In the genomic region with DNA sequence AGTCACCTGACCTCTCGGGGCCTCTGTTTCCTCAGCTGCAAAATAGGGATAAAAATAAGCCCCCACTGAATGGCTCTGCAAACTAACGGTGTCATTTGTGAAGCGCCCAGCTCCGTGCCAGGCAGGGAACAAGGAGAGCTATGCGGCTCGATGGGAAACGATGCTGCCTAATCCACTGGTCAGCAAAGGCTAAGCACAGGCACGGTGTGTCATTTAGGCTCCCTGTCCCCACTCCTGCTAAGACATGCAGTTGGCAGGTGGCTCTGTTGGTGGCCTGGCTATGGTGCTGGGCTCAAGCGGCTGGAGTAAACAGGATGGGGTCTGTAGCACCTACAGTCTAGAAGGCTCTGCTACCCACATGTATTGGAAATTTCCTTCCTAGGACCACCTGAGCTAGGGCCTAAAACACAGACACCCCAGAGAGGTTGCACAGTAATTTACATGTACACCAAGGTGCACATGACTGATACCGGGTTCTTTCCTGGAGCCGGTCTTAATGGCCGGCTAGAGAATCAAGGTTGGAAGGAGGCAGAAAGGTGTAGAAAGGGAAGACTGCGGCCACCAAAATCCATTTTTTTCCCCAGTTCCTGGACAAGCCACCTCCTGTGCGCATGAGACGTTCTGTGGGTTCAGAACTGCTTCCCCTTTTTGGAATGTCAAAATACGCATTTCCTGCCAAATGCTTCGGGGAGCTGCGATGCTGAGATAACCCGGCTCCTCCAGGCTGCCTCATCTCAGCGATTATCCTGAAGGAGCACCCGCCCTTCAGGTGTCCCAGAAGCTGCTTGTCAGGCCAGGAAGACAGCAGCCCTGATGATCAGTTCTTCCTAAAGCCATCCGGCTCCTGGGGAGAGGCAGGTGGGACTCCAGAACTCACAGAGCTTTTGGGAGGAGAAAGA, we compare ENCODE assay signal across 10 cellular contexts. TPM values are rescaled to one million over a fixed set of nuclear protein-coding genes. Genes with fewer than 3 reads are reported as not detected.
DNase-seq lines count a peak whose midpoint lies in the region; ATAC-seq and TF ChIP-seq lines count a peak whose summit lies in the region.
"Had no signal": no experiment of that assay in that cellular context is flagged by ENCODE, and none has a peak within 500 bp of the region (broad histone marks: within the 10 kb centered on the region; RNA-seq: fewer than 3 reads in every experiment).

No MANE protein-coding gene starts in this region.

- H3K36me3 Mint-ChIP-seq in stimulated activated naive CD8-positive, alpha-beta T cell treated with anti-CD3 and anti-CD28 coated beads, Interleukin-15, Interleukin-2, amounts not matched to agents 100 ng/mL and 50 ng/mL, for 24 hours (ENCODE audit: low read depth): no peaks in the 10 kb centered on the region
- H3K36me3 Mint-ChIP-seq in activated B cell treated with CpG ODN at 0.5 μM for 24 hours (ENCODE audit: low read depth) (no peaks in the 10 kb centered on the region), mesothelial cell of epicardium (no peaks in the 10 kb centered on the region)

- no peaks in the 10 kb centered on the region for H3K27me3 Mint-ChIP-seq in stimulated activated naive CD8-positive, alpha-beta T cell treated with anti-CD3 and anti-CD28 coated beads, Interleukin-15, Interleukin-2, amounts not matched to agents 100 ng/mL and 50 ng/mL, for 24 hours
- H3K27me3 Mint-ChIP-seq in stimulated activated naive CD8-positive, alpha-beta T cell treated with anti-CD3 and anti-CD28 coated beads, Interleukin-15, amount 100 ng/mL, for 72 hours: peaks cover 20% of the 10 kb centered on the region
- H3K27me3 Mint-ChIP-seq in activated B cell treated with CpG ODN at 0.5 μM for 24 hours (peaks cover 9% of the 10 kb centered on the region), mesothelial cell of epicardium (ENCODE audit: low read depth) (no peaks in the 10 kb centered on the region)

- H3K27ac Mint-ChIP-seq in stimulated activated naive CD8-positive, alpha-beta T cell treated with anti-CD3 and anti-CD28 coated beads, Interleukin-15, Interleukin-2, amounts not matched to agents 100 ng/mL and 50 ng/mL, for 24 hours: peak overlapping the region; percentile 36
- no peak overlapping the region for H3K27ac Mint-ChIP-seq in stimulated activated naive CD8-positive, alpha-beta T cell treated with anti-CD3 and anti-CD28 coated beads, Interleukin-15, amount 100 ng/mL, for 72 hours
- H3K27ac Mint-ChIP-seq in activated B cell treated with CpG ODN at 0.5 μM for 24 hours: peak overlapping the region; percentile 87
- no peak overlapping the region for H3K27ac Mint-ChIP-seq in mesothelial cell of epicardium

- no peak for ATAC-seq in stimulated activated naive CD8-positive, alpha-beta T cell treated with anti-CD3 and anti-CD28 coated beads, Interleukin-15, amount 100 ng/mL, for 72 hours
- ATAC-seq in activated B cell treated with CpG ODN at 0.5 μM for 24 hours (ENCODE audit: low read depth) (peak; percentile 64), aorta (ENCODE audit: low FRiP score) (no peak), GM21723 (IDR thresholded peaks at IDR 0.05; ENCODE audit: unreplicated experiment) (no peak)

- H3K4me3 Mint-ChIP-seq in stimulated activated naive CD8-positive, alpha-beta T cell treated with anti-CD3 and anti-CD28 coated beads, Interleukin-15, Interleukin-2, amounts not matched to agents 100 ng/mL and 50 ng/mL, for 24 hours: peak overlapping the region; percentile 45
- no peak overlapping the region for H3K4me3 Mint-ChIP-seq in stimulated activated naive CD8-positive, alpha-beta T cell treated with anti-CD3 and anti-CD28 coated beads, Interleukin-15, amount 100 ng/mL, for 72 hours
- H3K4me3 Mint-ChIP-seq in activated B cell treated with CpG ODN at 0.5 μM for 24 hours (peak overlapping the region; percentile 86), mesothelial cell of epicardium (peak overlapping the region; percentile 30)

- intact Hi-C loops in activated B cell treated with CpG ODN at 0.5 μM for 24 hours (cut with micrococcal nuclease) (loop anchor here (2.0 kb wide), 1 partner anchor 15 kb away; no protein-coding TSS in a partner anchor), aorta (cut with DNase I) (no loop called here)

- H3K9me3 ChIP-seq in aorta (ENCODE audit: control insufficient read depth, low read length): no peaks in the 10 kb centered on the region

- no peak overlapping the region for H3K4me3 ChIP-seq in aorta (ENCODE audit: low read length in 2 of 2)

- CTCF ChIA-PET in activated B cell treated with CpG ODN at 0.5 μM for 24 hours (lab: Charles Lee): interaction anchor here (2.4 kb wide), 1 partner anchor 23 kb away, joined by 10 read pairs; no protein-coding TSS in a partner anchor

- POLR2A ChIA-PET in activated B cell treated with CpG ODN at 0.5 μM for 24 hours (lab: Charles Lee): interaction anchor here (0.7 to 1.8 kb wide), 4 partner anchors 16 to 175 kb away, joined by 4 to 5 read pairs (median 4); no protein-coding TSS in a partner anchor

- no peaks in the 10 kb centered on the region for H3K4me1 ChIP-seq in aorta (ENCODE audit: control insufficient read depth in 1 of 2, insufficient read depth in 2 of 2, low read length in 2 of 2)

- H3K27me3 ChIP-seq in aorta (ENCODE audit: control insufficient read depth in 1 of 2, insufficient read depth in 2 of 2, low read length in 1 of 2): no peaks in the 10 kb centered on the region

- H3K9me3 Mint-ChIP-seq in stimulated activated naive CD8-positive, alpha-beta T cell treated with anti-CD3 and anti-CD28 coated beads, Interleukin-15, Interleukin-2, amounts not matched to agents 100 ng/mL and 50 ng/mL, for 24 hours: no peaks in the 10 kb centered on the region
- no peaks in the 10 kb centered on the region for H3K9me3 Mint-ChIP-seq in stimulated activated naive CD8-positive, alpha-beta T cell treated with anti-CD3 and anti-CD28 coated beads, Interleukin-15, amount 100 ng/mL, for 72 hours
- H3K9me3 Mint-ChIP-seq in activated B cell treated with CpG ODN at 0.5 μM for 24 hours (no peaks in the 10 kb centered on the region), mesothelial cell of epicardium (no peaks in the 10 kb centered on the region)

- H3K27ac ChIP-seq in aorta (ENCODE audit: low read depth in 1 of 2, low read length in 2 of 2): no peak overlapping the region

- TF ChIP-seq CTCF in activated B cell treated with CpG ODN at 0.5 μM for 24 hours (IDR thresholded peaks at IDR 0.05): no peak
- no peak for TF ChIP-seq CTCF in mesothelial cell of epicardium (IDR thresholded peaks at IDR 0.05; ENCODE audit: unreplicated experiment)

- H3K36me3 ChIP-seq in aorta (ENCODE audit: control insufficient read depth in 1 of 2, insufficient read depth in 2 of 2, low read length in 1 of 2): no peaks in the 10 kb centered on the region

- 65 to 66% methylated on average over 22 of the region's 22 CpGs for WGBS in aorta, 2 donors

- DNase-seq in stimulated activated naive CD8-positive, alpha-beta T cell treated with anti-CD3 and anti-CD28 coated beads, Interleukin-15, amount 100 ng/mL, for 72 hours: no peak
- DNase-seq in activated B cell treated with CpG ODN at 0.5 μM for 24 hours (no peak), mesothelial cell of epicardium (ENCODE audit: low spot score in 2 of 2, unreplicated experiment in 2 of 2) (no peak), aorta (peak; percentile 55 to 62), NCI-H1048 (lab: John Stamatoyannopoulos, UW) (no peak)
- no peak for DNase-seq in stimulated activated CD4-positive, alpha-beta T cell treated with anti-CD3 and anti-CD28 coated beads, Interleukin-4, amount 100 ng/mL, for 24 hours
- DNase-seq: activated CD4-positive, alpha-beta T cell treated with anti-CD3 and anti-CD28 coated beads for 4 hours; stimulated activated CD4-positive, alpha-beta T cell treated with anti-CD3 and anti-CD28 coated beads, Interleukin-15, amount 100 ng/mL, for 24 hours had no signal

- peaks cover 18% of the 10 kb centered on the region for H3K4me1 Mint-ChIP-seq in stimulated activated naive CD8-positive, alpha-beta T cell treated with anti-CD3 and anti-CD28 coated beads, Interleukin-15, Interleukin-2, amounts not matched to agents 100 ng/mL and 50 ng/mL, for 24 hours (ENCODE audit: low read depth)
- H3K4me1 Mint-ChIP-seq in stimulated activated naive CD8-positive, alpha-beta T cell treated with anti-CD3 and anti-CD28 coated beads, Interleukin-15, amount 100 ng/mL, for 72 hours: peaks cover 24% of the 10 kb centered on the region
- H3K4me1 Mint-ChIP-seq in activated B cell treated with CpG ODN at 0.5 μM for 24 hours (peaks cover 42% of the 10 kb centered on the region), mesothelial cell of epicardium (peaks cover 14% of the 10 kb centered on the region)

RNA-seq across cellular contexts. Expression of a gene that starts 1.0 kb away (rescaled TPM):
- total RNA-seq in activated B cell treated with CpG ODN at 0.5 μM for 24 hours (2.1 and 2.8 TPM in 2 replicates), mesothelial cell of epicardium (0.09 to 0.45 TPM (median 0.45 TPM) in 3 replicates), aorta (1 to 10 TPM; 6.2 to 9.7 TPM)
- polyA plus RNA-seq in aorta: 1 to 10 TPM in 1 of 2 donors, under 1 TPM in 1; 0.88 to 3.0 TPM

Comparison
In these comparisons a context has a peak if more than half of its experiments do, and no peak if none do; other contexts are left out.
1. H3K27ac Mint-ChIP-seq: peak in stimulated activated naive CD8-positive, alpha-beta T cell treated with anti-CD3 and anti-CD28 coated beads, Interleukin-15, Interleukin-2, amounts not matched to agents 100 ng/mL and 50 ng/mL, for 24 hours (single experiment) and activated B cell treated with CpG ODN at 0.5 μM for 24 hours (single experiment); none in stimulated activated naive CD8-positive, alpha-beta T cell treated with anti-CD3 and anti-CD28 coated beads, Interleukin-15, amount 100 ng/mL, for 72 hours (0 of 2) and mesothelial cell of epicardium (single experiment).
2. H3K4me3 Mint-ChIP-seq: peak in stimulated activated naive CD8-positive, alpha-beta T cell treated with anti-CD3 and anti-CD28 coated beads, Interleukin-15, Interleukin-2, amounts not matched to agents 100 ng/mL and 50 ng/mL, for 24 hours (single experiment), activated B cell treated with CpG ODN at 0.5 μM for 24 hours (single experiment) and mesothelial cell of epicardium (single experiment); none in stimulated activated naive CD8-positive, alpha-beta T cell treated with anti-CD3 and anti-CD28 coated beads, Interleukin-15, amount 100 ng/mL, for 72 hours (0 of 2).
3. DNase-seq: peak in aorta (2 of 2); none in stimulated activated naive CD8-positive, alpha-beta T cell treated with anti-CD3 and anti-CD28 coated beads, Interleukin-15, amount 100 ng/mL, for 72 hours (0 of 2), activated B cell treated with CpG ODN at 0.5 μM for 24 hours (single experiment), mesothelial cell of epicardium (0 of 2), NCI-H1048 (single experiment) and stimulated activated CD4-positive, alpha-beta T cell treated with anti-CD3 and anti-CD28 coated beads, Interleukin-4, amount 100 ng/mL, for 24 hours (single experiment).